35 cellular contexts compared by ENCODE assay signal in the genomic region with DNA sequence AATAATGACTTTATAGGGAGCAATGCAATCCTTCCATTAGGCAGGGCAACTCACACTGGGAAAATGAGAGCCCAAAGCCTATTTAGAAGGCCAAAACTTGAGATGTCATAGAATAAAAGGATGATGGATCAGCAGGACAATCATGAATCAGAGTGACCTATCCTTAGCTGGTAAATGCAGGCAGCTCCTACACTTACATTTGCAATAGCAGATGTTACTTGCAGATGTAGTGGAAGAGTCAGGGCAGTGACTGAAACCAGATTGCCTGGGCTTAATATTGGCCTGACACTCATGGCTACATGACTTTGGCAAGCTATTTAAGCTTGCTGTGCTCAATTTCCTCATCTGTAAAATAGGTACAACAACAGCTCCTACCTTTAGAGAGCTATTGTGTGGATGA.
"Had no signal": no experiment of that assay in that cellular context is flagged by ENCODE, and none has a peak within 500 bp of the region (broad histone marks: within the 10 kb centered on the region; RNA-seq: fewer than 3 reads in every experiment).

No MANE protein-coding gene starts in this region.

- H3K27ac ChIP-seq: ascending aorta, cardiac muscle cell, Peyer's patch, SJSA1, WERI-Rb-1 had no signal

- H3K36me3 ChIP-seq: ascending aorta, cardiac muscle cell, Peyer's patch, SJSA1, WERI-Rb-1 had no signal

- ATAC-seq: activated CD8-positive, alpha-beta memory T cell treated with anti-CD3 and anti-CD28 coated beads, Interleukin-2, amount 10 ng/mL, durations not matched to agents 7 days and 5 days; activated T-cell treated with anti-CD3 and anti-CD28 coated beads, Interleukin-2, amount 50 U/mL, for 72 hours; activated T-helper 17 cell treated with anti-CD3 and anti-CD28 coated beads, Interleukin-2, amount 50 U/mL, for 72 hours; PC-3 had no signal

- H3K4me1 ChIP-seq: ascending aorta had no signal

- DNase-seq: activated CD4-positive, alpha-beta memory T cell treated with anti-CD3 and anti-CD28 coated beads, Interleukin-2, amount 10 ng/mL, durations not matched to agents 7 days and 5 days; activated CD4-positive, alpha-beta T cell treated with anti-CD3 and anti-CD28 coated beads for 1 hour; activated CD4-positive, alpha-beta T cell treated with anti-CD3 and anti-CD28 coated beads for 48 hours; activated CD4-positive, CD25-positive, alpha-beta regulatory T cell; activated CD8-positive, alpha-beta memory T cell treated with anti-CD3 and anti-CD28 coated beads for 24 hours; activated CD8-positive, alpha-beta memory T cell treated with anti-CD3 and anti-CD28 coated beads, Interleukin-2, amount 10 ng/mL, durations not matched to agents 7 days and 5 days; activated effector memory CD4-positive, alpha-beta T cell treated with anti-CD3 and anti-CD28 coated beads, Interleukin-2, amount 50 U/mL, for 16 hours; activated naive CD4-positive, alpha-beta T cell; activated naive CD4-positive, alpha-beta T cell treated with anti-CD3 and anti-CD28 coated beads, Interleukin-2, amount 50 U/mL, for 16 hours; activated naive CD8-positive, alpha-beta T cell treated with anti-CD3 and anti-CD28 coated beads for 36 hours; activated T-cell treated with anti-CD3 and anti-CD28 coated beads, Interleukin-2, amount 50 U/mL, for 1 hour; activated T-cell treated with anti-CD3 and anti-CD28 coated beads, Interleukin-2, amount 50 U/mL, for 72 hours; amygdala; Karpas-422; NCI-H1105; NCI-H1417 treated with DMSO at 0.1 percent for 48 hours; NCI-H187 treated with DMSO at 0.1 percent for 48 hours; NCI-H2171 treated with DMSO at 0.1 percent for 48 hours; NCI-H2227 treated with DMSO at 0.1 percent for 48 hours; NCI-H446; NCI-H510A treated with DMSO at 0.1 percent for 48 hours; NCI-H526 treated with DMSO at 0.1 percent for 48 hours; NCI-H774; PC-3; Peyer's patch; RPMI8226; SW 1271; T-helper 1 cell; T-helper 2 cell; T-helper 9 cell; WERI-Rb-1 had no signal

- H3K27me3 ChIP-seq: ascending aorta, cardiac muscle cell, Peyer's patch, SJSA1 had no signal

- H3K4me3 ChIP-seq: ascending aorta, cardiac muscle cell, Peyer's patch, SJSA1 had no signal

- H3K9me3 ChIP-seq: ascending aorta, Peyer's patch, SJSA1 had no signal
